In genomic region chr6:107957909-107958688, GRCh38 we compare ENCODE assay signal across 8 cellular contexts. TPM values are rescaled to one million over a fixed set of nuclear protein-coding genes. Genes with fewer than 3 reads are reported as not detected.
DNase-seq lines count a peak whose midpoint lies in the region; ATAC-seq and TF ChIP-seq lines count a peak whose summit lies in the region.

Gene SEC63, minus strand, starts transcription at chr6:107958208. Its CDS starts 199 bp downstream, at chr6:107958009.

- H3K4me3 ChIP-seq in coronary artery = peak within 1 kb of the TSS; percentile 85

- peak; percentile 87 for ATAC-seq in GM19351 (IDR thresholded peaks at IDR 0.05; ENCODE audit: unreplicated experiment)
- ATAC-seq in HG03520 (IDR thresholded peaks at IDR 0.05; ENCODE audit: unreplicated experiment) = peak; percentile 88
- ATAC-seq in left lobe of liver = peak; percentile 95

- H3K27ac ChIP-seq in coronary artery = peak within 1 kb of the TSS; percentile 74 to 92

- DNase-seq in C1 segment of cervical spinal cord (lab: John Stamatoyannopoulos, UW) (peak; percentile 69 to 96 (median 93)), NCI-H69 (lab: John Stamatoyannopoulos, UW) (peak; percentile 99), coronary artery (ENCODE audit: low spot score) (peak; percentile 97), left lobe of liver (ENCODE audit: low spot score) (peak; percentile 99)
- DNase-seq in activated CD4-positive, alpha-beta T cell treated with anti-CD3 and anti-CD28 coated beads, Interleukin-2, amount 10 ng/mL, durations not matched to agents 7 days and 5 days = peak; percentile 98
- DNase-seq in stimulated activated CD4-positive, alpha-beta T cell treated with anti-CD3 and anti-CD28 coated beads, Interleukin-2, amount 100 ng/mL, for 24 hours = peak; percentile 97 to 98

- CTCF ChIA-PET in activated CD4-positive, alpha-beta T cell treated with anti-CD3 and anti-CD28 coated beads, Interleukin-2, amount 10 ng/mL, durations not matched to agents 7 days and 5 days (lab: Charles Lee) = interaction anchor here (0.5 to 1.0 kb wide), 2 partner anchors 22 to 26 kb away, joined by 3 to 4 read pairs; no protein-coding TSS in a partner anchor

- H3K9me3 Mint-ChIP-seq in activated CD4-positive, alpha-beta T cell treated with anti-CD3 and anti-CD28 coated beads, Interleukin-2, amount 10 ng/mL, durations not matched to agents 7 days and 5 days = no peaks in the 10 kb centered on the region

- no peak for TF ChIP-seq CTCF in coronary artery (IDR thresholded peaks at IDR 0.05)

- peak within 1 kb of the TSS; percentile 97 for H3K27ac Mint-ChIP-seq in activated CD4-positive, alpha-beta T cell treated with anti-CD3 and anti-CD28 coated beads, Interleukin-2, amount 10 ng/mL, durations not matched to agents 7 days and 5 days

- H3K4me3 Mint-ChIP-seq in activated CD4-positive, alpha-beta T cell treated with anti-CD3 and anti-CD28 coated beads, Interleukin-2, amount 10 ng/mL, durations not matched to agents 7 days and 5 days = peak within 1 kb of the TSS; percentile 86

- no peaks in the 10 kb centered on the region for H3K27me3 Mint-ChIP-seq in activated CD4-positive, alpha-beta T cell treated with anti-CD3 and anti-CD28 coated beads, Interleukin-2, amount 10 ng/mL, durations not matched to agents 7 days and 5 days

- peaks cover 14% of the 10 kb centered on the region for H3K36me3 Mint-ChIP-seq in activated CD4-positive, alpha-beta T cell treated with anti-CD3 and anti-CD28 coated beads, Interleukin-2, amount 10 ng/mL, durations not matched to agents 7 days and 5 days (ENCODE audit: low read depth)

- POLR2A ChIA-PET in activated CD4-positive, alpha-beta T cell treated with anti-CD3 and anti-CD28 coated beads, Interleukin-2, amount 10 ng/mL, durations not matched to agents 7 days and 5 days (lab: Charles Lee) = interaction anchor here (0.6 kb wide), 1 partner anchor 193 kb away, joined by 3 read pairs; no protein-coding TSS in a partner anchor

- H3K4me1 Mint-ChIP-seq in activated CD4-positive, alpha-beta T cell treated with anti-CD3 and anti-CD28 coated beads, Interleukin-2, amount 10 ng/mL, durations not matched to agents 7 days and 5 days = peaks cover 32% of the 10 kb centered on the region

RNA-seq across cellular contexts. Expression of gene SEC63, which starts in this region (rescaled TPM):
- 10 to 100 TPM; 61.7 to 67.2 TPM for total RNA-seq in activated CD4-positive, alpha-beta T cell treated with anti-CD3 and anti-CD28 coated beads, Interleukin-2, amount 10 ng/mL, durations not matched to agents 7 days and 5 days
- total RNA-seq in left lobe of liver = 77.3 TPM

Comparison
In these comparisons a context has a peak if more than half of its experiments do, and no peak if none do; other contexts are left out.
1. Peak in every context shown above with its lines: DNase-seq, ATAC-seq, H3K4me3 ChIP-seq and H3K27ac ChIP-seq.